ENCODE assay signal across 1 cellular context in the genomic region with DNA sequence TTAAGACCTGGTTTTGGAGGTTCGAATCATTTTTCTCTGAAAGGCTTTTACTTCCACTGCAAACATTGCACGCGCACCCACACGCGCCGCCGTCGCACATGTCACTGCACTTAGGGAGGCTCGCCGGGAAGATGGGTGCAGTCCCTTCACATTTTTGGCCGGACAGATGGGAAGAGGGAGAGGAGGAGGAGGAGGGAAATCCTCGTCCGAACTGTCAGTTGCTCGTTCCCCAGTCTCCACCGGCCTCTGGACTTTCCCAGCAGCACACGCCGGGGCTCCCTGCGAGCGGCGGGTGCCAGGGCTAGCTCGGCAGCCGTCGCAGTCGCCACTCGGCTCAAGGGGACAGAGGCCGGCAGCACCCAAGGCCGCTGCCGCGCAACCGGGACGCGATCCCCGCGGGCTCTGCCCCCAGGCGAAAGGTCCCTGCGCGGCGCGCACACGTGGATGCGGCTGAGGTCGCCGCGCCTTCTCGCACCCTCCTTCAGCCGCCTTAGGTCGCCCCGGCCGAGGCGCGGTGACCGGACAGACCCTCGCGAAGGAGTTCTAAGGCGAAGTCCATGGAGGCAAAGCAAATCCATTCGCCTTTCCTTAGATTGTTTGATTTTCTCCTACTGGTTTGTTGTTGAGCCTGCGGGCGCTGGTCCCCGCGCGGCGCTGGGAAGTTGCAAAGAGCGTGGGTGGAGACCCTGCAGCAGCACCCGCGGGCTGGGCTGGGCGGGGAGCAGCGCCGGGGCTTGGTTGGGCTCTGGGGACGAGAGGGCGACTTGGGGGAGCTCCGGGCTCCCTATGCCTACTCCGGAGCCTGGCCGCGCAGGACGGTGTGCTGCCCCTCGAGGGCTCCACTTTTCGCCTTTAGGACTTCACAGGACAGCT.
TF ChIP-seq lines count a peak whose summit lies in the region.

No MANE protein-coding gene starts in this region.

TF ChIP-seq in HepG2, 621 proteins besides CTCF, POLR2A, EP300 and RAD21 (continued from another document):
- TF ChIP-seq, protein P1, sequence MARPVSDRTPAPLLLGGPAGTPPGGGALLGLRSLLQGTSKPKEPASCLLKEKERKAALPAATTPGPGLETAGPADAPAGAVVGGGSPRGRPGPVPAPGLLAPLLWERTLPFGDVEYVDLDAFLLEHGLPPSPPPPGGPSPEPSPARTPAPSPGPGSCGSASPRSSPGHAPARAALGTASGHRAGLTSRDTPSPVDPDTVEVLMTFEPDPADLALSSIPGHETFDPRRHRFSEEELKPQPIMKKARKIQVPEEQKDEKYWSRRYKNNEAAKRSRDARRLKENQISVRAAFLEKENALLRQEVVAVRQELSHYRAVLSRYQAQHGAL (CRISPR knock-in tag; IDR thresholded peaks at IDR 0.05; ENCODE audit: not compliant biosample characterization) = no peak
- TF ChIP-seq, protein P2, sequence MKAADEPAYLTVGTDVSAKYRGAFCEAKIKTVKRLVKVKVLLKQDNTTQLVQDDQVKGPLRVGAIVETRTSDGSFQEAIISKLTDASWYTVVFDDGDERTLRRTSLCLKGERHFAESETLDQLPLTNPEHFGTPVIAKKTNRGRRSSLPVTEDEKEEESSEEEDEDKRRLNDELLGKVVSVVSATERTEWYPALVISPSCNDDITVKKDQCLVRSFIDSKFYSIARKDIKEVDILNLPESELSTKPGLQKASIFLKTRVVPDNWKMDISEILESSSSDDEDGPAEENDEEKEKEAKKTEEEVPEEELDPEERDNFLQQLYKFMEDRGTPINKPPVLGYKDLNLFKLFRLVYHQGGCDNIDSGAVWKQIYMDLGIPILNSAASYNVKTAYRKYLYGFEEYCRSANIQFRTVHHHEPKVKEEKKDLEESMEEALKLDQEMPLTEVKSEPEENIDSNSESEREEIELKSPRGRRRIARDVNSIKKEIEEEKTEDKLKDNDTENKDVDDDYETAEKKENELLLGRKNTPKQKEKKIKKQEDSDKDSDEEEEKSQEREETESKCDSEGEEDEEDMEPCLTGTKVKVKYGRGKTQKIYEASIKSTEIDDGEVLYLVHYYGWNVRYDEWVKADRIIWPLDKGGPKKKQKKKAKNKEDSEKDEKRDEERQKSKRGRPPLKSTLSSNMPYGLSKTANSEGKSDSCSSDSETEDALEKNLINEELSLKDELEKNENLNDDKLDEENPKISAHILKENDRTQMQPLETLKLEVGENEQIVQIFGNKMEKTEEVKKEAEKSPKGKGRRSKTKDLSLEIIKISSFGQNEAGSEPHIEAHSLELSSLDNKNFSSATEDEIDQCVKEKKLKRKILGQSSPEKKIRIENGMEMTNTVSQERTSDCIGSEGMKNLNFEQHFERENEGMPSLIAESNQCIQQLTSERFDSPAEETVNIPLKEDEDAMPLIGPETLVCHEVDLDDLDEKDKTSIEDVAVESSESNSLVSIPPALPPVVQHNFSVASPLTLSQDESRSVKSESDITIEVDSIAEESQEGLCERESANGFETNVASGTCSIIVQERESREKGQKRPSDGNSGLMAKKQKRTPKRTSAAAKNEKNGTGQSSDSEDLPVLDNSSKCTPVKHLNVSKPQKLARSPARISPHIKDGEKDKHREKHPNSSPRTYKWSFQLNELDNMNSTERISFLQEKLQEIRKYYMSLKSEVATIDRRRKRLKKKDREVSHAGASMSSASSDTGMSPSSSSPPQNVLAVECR (CRISPR knock-in tag; IDR thresholded peaks at IDR 0.05; ENCODE audit: borderline replicate concordance) = 0 out of 2 replicates have a peak, but pooled peaks have one; percentile 28
- 0 out of 2 replicates have a peak, but pooled peaks have one; percentile 49 for TF ChIP-seq ZNF235 (CRISPR knock-in tag; IDR thresholded peaks at IDR 0.05; ENCODE audit: borderline replicate concordance)
- TF ChIP-seq, protein P3, sequence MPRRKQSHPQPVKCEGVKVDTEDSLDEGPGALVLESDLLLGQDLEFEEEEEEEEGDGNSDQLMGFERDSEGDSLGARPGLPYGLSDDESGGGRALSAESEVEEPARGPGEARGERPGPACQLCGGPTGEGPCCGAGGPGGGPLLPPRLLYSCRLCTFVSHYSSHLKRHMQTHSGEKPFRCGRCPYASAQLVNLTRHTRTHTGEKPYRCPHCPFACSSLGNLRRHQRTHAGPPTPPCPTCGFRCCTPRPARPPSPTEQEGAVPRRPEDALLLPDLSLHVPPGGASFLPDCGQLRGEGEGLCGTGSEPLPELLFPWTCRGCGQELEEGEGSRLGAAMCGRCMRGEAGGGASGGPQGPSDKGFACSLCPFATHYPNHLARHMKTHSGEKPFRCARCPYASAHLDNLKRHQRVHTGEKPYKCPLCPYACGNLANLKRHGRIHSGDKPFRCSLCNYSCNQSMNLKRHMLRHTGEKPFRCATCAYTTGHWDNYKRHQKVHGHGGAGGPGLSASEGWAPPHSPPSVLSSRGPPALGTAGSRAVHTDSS (CRISPR knock-in tag; conservative IDR thresholded peaks at IDR 0.05) = 0 out of 2 replicates have a peak, but pooled peaks have one; percentile 39
- TF ChIP-seq NCOA1 (CRISPR knock-in tag; IDR thresholded peaks at IDR 0.05) = peak; percentile 40; the same call in 1 of the 2 replicates
- no peak for TF ChIP-seq ZNF468 (CRISPR knock-in tag; IDR thresholded peaks at IDR 0.05)
- 0 out of 2 replicates have a peak, but pooled peaks have one; percentile 19 for TF ChIP-seq HIVEP1 (CRISPR knock-in tag; IDR thresholded peaks at IDR 0.05)
- TF ChIP-seq RXRA (CRISPR knock-in tag; IDR thresholded peaks at IDR 0.05) = 0 out of 2 replicates have a peak, but pooled peaks have one; percentile 10
- no peak for TF ChIP-seq MAZ (IDR thresholded peaks at IDR 0.05; ENCODE audit: borderline replicate concordance, low read depth, low read length)
- TF ChIP-seq MAZ (CRISPR knock-in tag; IDR thresholded peaks at IDR 0.05; ENCODE audit: low read depth) = 0 out of 2 replicates have a peak, but pooled peaks have one; percentile 14
- TF ChIP-seq, protein P4, sequence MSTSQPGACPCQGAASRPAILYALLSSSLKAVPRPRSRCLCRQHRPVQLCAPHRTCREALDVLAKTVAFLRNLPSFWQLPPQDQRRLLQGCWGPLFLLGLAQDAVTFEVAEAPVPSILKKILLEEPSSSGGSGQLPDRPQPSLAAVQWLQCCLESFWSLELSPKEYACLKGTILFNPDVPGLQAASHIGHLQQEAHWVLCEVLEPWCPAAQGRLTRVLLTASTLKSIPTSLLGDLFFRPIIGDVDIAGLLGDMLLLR (CRISPR knock-in tag; IDR thresholded peaks at IDR 0.05) = 0 out of 2 replicates have a peak, but pooled peaks have one; percentile 33
- TF ChIP-seq, protein P5, sequence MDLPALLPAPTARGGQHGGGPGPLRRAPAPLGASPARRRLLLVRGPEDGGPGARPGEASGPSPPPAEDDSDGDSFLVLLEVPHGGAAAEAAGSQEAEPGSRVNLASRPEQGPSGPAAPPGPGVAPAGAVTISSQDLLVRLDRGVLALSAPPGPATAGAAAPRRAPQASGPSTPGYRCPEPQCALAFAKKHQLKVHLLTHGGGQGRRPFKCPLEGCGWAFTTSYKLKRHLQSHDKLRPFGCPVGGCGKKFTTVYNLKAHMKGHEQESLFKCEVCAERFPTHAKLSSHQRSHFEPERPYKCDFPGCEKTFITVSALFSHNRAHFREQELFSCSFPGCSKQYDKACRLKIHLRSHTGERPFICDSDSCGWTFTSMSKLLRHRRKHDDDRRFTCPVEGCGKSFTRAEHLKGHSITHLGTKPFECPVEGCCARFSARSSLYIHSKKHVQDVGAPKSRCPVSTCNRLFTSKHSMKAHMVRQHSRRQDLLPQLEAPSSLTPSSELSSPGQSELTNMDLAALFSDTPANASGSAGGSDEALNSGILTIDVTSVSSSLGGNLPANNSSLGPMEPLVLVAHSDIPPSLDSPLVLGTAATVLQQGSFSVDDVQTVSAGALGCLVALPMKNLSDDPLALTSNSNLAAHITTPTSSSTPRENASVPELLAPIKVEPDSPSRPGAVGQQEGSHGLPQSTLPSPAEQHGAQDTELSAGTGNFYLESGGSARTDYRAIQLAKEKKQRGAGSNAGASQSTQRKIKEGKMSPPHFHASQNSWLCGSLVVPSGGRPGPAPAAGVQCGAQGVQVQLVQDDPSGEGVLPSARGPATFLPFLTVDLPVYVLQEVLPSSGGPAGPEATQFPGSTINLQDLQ (CRISPR knock-in tag; IDR thresholded peaks at IDR 0.05) = peak; percentile 67; the same call in 1 of the 2 replicates
- 0 out of 2 replicates have a peak, but pooled peaks have one; percentile 38 for TF ChIP-seq ZNF34 (CRISPR knock-in tag; IDR thresholded peaks at IDR 0.05; ENCODE audit: borderline replicate concordance)
- TF ChIP-seq HMGA1 (CRISPR knock-in tag; conservative IDR thresholded peaks at IDR 0.05) = no peak
- TF ChIP-seq EED (CRISPR knock-in tag; IDR thresholded peaks at IDR 0.05) = peak; percentile 53; the same call in 1 of the 2 replicates
- no peak for TF ChIP-seq ZNF343 (CRISPR knock-in tag; IDR thresholded peaks at IDR 0.05)
- TF ChIP-seq ZNF225 (CRISPR knock-in tag; IDR thresholded peaks at IDR 0.05) = 0 out of 2 replicates have a peak, but pooled peaks have one; percentile 32
- TF ChIP-seq, protein P6, sequence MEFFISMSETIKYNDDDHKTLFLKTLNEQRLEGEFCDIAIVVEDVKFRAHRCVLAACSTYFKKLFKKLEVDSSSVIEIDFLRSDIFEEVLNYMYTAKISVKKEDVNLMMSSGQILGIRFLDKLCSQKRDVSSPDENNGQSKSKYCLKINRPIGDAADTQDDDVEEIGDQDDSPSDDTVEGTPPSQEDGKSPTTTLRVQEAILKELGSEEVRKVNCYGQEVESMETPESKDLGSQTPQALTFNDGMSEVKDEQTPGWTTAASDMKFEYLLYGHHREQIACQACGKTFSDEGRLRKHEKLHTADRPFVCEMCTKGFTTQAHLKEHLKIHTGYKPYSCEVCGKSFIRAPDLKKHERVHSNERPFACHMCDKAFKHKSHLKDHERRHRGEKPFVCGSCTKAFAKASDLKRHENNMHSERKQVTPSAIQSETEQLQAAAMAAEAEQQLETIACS (CRISPR knock-in tag; IDR thresholded peaks at IDR 0.05) = peak; percentile 51; the same call in 1 of the 2 replicates
